ENCODE assay signal across 8 cellular contexts in genomic region chr1:42962641-42963377, GRCh38. TPM values are rescaled to one million over a fixed set of nuclear protein-coding genes. Genes with fewer than 3 reads are reported as not detected.
DNase-seq lines count a peak whose midpoint lies in the region; ATAC-seq and TF ChIP-seq lines count a peak whose summit lies in the region.

No MANE protein-coding gene starts in this region.

- ATAC-seq in GM19395 (IDR thresholded peaks at IDR 0.05; ENCODE audit: unreplicated experiment) (no peak), HG03460 (IDR thresholded peaks at IDR 0.05; ENCODE audit: unreplicated experiment) (no peak)

- peak overlapping the region in 45 of 59 donors; percentile 1 to 96 (median 89) for H3K27ac ChIP-seq in dorsolateral prefrontal cortex
- H3K27ac ChIP-seq in neural progenitor cell: peak overlapping the region; percentile 49

- peak; percentile 46 for DNase-seq in EL
- DNase-seq in NCI-H2227 treated with DMSO at 0.1 percent for 48 hours (lab: John Stamatoyannopoulos, UW): peak; percentile 69
- peak in 1 of 10 donors; percentile 22 for DNase-seq in dorsolateral prefrontal cortex
- peak; percentile 84 for DNase-seq in neural progenitor cell (ENCODE audit: low spot score)
- DNase-seq in HCEC 1CT: no peak
- no peak for DNase-seq in activated CD8-positive, alpha-beta memory T cell treated with anti-CD3 and anti-CD28 coated beads, Interleukin-2, amount 50 U/mL, for 4 hours

- TF ChIP-seq CTCF in dorsolateral prefrontal cortex (IDR thresholded peaks at IDR 0.05 in 54 of 56, conservative IDR thresholded peaks at IDR 0.05 in 2 of 56; ENCODE audit: low read depth in 1 of 56, partially characterized antibody in 56 of 56): no peak
- no peak for TF ChIP-seq CTCF in neural progenitor cell (IDR thresholded peaks at IDR 0.05)

- H2AFZ ChIP-seq in neural progenitor cell (replicated peaks): no peak overlapping the region

- H3K36me3 Mint-ChIP-seq in neural progenitor cell: no peaks in the 10 kb centered on the region

- H3K4me1 Mint-ChIP-seq in neural progenitor cell: peaks cover 57% of the 10 kb centered on the region

- H3K9me3 Mint-ChIP-seq in neural progenitor cell: no peaks in the 10 kb centered on the region

- no peaks in the 10 kb centered on the region for H3K36me3 ChIP-seq in neural progenitor cell

- H3K27me3 Mint-ChIP-seq in neural progenitor cell (ENCODE audit: insufficient read depth, low read depth): peaks cover 12% of the 10 kb centered on the region

- peak overlapping the region; percentile 95 for H3K27ac Mint-ChIP-seq in neural progenitor cell

- H3K4me1 ChIP-seq in neural progenitor cell: peaks cover 41% of the 10 kb centered on the region

- peaks cover 37% of the 10 kb centered on the region for H3K79me2 ChIP-seq in neural progenitor cell (ENCODE audit: low read depth)

- peak overlapping the region; percentile 100 for H3K4me2 ChIP-seq in neural progenitor cell

- intact Hi-C loops in dorsolateral prefrontal cortex (cut with DNase I): loop anchor here (5.0 kb wide), 1 partner anchor 104 kb away; no protein-coding TSS in a partner anchor

- H4K20me1 ChIP-seq in neural progenitor cell (ENCODE audit: low read depth): peaks cover 8% of the 10 kb centered on the region

- H3K27me3 ChIP-seq in dorsolateral prefrontal cortex (no peaks in the 10 kb centered on the region), neural progenitor cell (no peaks in the 10 kb centered on the region)

- H3K4me3 ChIP-seq in dorsolateral prefrontal cortex (no peak overlapping the region), neural progenitor cell (peak overlapping the region; percentile 15)

- no peaks in the 10 kb centered on the region for H3K9me3 ChIP-seq in neural progenitor cell (ENCODE audit: low read depth)

- peaks cover 26% of the 10 kb centered on the region for H3F3A ChIP-seq in neural progenitor cell (ENCODE audit: low read depth)

- H3K4me3 Mint-ChIP-seq in neural progenitor cell: peak overlapping the region; percentile 79

- no peak overlapping the region for H3K9ac ChIP-seq in neural progenitor cell

RNA-seq across cellular contexts. Expression of gene SLC2A1, which starts 4.1 kb away (rescaled TPM):
- 100 to 1,000 TPM in 67 of 120 experiments, 10 to 100 TPM in 53; 36.8 to 290 (median 105) TPM for total RNA-seq in dorsolateral prefrontal cortex
- total RNA-seq in neural progenitor cell (ENCODE audit: low replicate concordance): 303 and 720 TPM in 2 replicates

Comparison
In these comparisons a context has a peak if more than half of its experiments do, and no peak if none do; other contexts are left out.
1. DNase-seq: peak in EL (single experiment), NCI-H2227 treated with DMSO at 0.1 percent for 48 hours (single experiment) and neural progenitor cell (single experiment); none in HCEC 1CT (single experiment) and activated CD8-positive, alpha-beta memory T cell treated with anti-CD3 and anti-CD28 coated beads, Interleukin-2, amount 50 U/mL, for 4 hours (single experiment).